ENCODE assay signal across 17 cellular contexts in genomic region chr13:76000131-76000530, GRCh38.
DNase-seq lines count a peak whose midpoint lies in the region; ATAC-seq lines count a peak whose summit lies in the region.
"Had no signal": no experiment of that assay in that cellular context is flagged by ENCODE, and none has a peak within 500 bp of the region (broad histone marks: within the 10 kb centered on the region; RNA-seq: fewer than 3 reads in every experiment).

No MANE protein-coding gene starts in this region.

- peak; percentile 32 for ATAC-seq in left lobe of liver
- no peak for ATAC-seq in HG02973 (IDR thresholded peaks at IDR 0.05; ENCODE audit: unreplicated experiment)
- ATAC-seq: Panc1 had no signal

- DNase-seq in NK-92 treated with Interleukin-12 subunit alpha and Interleukin-12 subunit beta, amount 100 ng/mL, for 24 hours (lab: John Stamatoyannopoulos, UW): peak; percentile 11
- DNase-seq in NK-92 (lab: John Stamatoyannopoulos, UW; ENCODE audit: unreplicated experiment) (no peak), KG1 (lab: John Stamatoyannopoulos, UW) (peak; percentile 5), OCI-M1 (lab: John Stamatoyannopoulos, UW) (peak; percentile 72), left lobe of liver (ENCODE audit: low spot score) (no peak), NCI-H510A (lab: John Stamatoyannopoulos, UW) (no peak), amniotic stem cell (lab: John Stamatoyannopoulos, UW) (no peak)
- DNase-seq: COR-L47, DMS153, EL, NCI-H1105 treated with DMSO at 0.1 percent for 48 hours, NCI-H1930, NCI-H524, SHP77 treated with DMSO at 0.1 percent for 48 hours, SW 1271 had no signal

Comparison
In these comparisons a context has a peak if more than half of its experiments do, and no peak if none do; other contexts are left out.
1. DNase-seq: peak in NK-92 treated with Interleukin-12 subunit alpha and Interleukin-12 subunit beta, amount 100 ng/mL, for 24 hours (single experiment), KG1 (single experiment) and OCI-M1 (single experiment); none in NK-92 (single experiment), left lobe of liver (single experiment), NCI-H510A (single experiment) and amniotic stem cell (single experiment).